10 cellular contexts compared by ENCODE assay signal in genomic region chr20:24470031-24470781, GRCh38. TPM values are rescaled to one million over a fixed set of nuclear protein-coding genes. Genes with fewer than 3 reads are reported as not detected.
A peak's percentile ranks its signal among the peaks of the same experiment; 100 is the strongest.
DNase-seq lines count a peak whose midpoint lies in the region; ATAC-seq, FAIRE-seq and TF ChIP-seq lines count a peak whose summit lies in the region.
"Had no signal": no experiment of that assay in that cellular context is flagged by ENCODE, and none has a peak within 500 bp of the region (broad histone marks: within the 10 kb centered on the region; RNA-seq: fewer than 3 reads in every experiment).

No MANE protein-coding gene starts in this region.

- WGBS in heart right ventricle, 2 donors: 1% methylated on average over 43 of the region's 43 CpGs
- no CpG with 5 or more reads among the region's 43 CpGs for WGBS in trophoblast cell (ENCODE audit: extremely low coverage, insufficient coverage, insufficient read length)

- H2BK120ac ChIP-seq in trophoblast cell (ENCODE audit: insufficient read depth, low read length, poor library complexity): no peak overlapping the region

- H3K27ac ChIP-seq in BLaER1 treated with 17β-estradiol and CSF1 and Interleukin-3, amounts not matched to agents 10 nM and 100 nM: no peak overlapping the region
- H3K27ac ChIP-seq in RWPE2 (ENCODE audit: poor library complexity, severe bottlenecking) (no peak overlapping the region), heart right ventricle (peak overlapping the region; percentile 20 to 92 (median 77)), trophoblast cell (ENCODE audit: low read depth, low read length) (no peak overlapping the region)
- H3K27ac ChIP-seq: HL-60 had no signal

- peak overlapping the region; percentile 55 to 75 (median 66) for H3K4me3 ChIP-seq in BLaER1 treated with 17β-estradiol and CSF1 and Interleukin-3, amounts not matched to agents 10 nM and 100 nM
- H3K4me3 ChIP-seq in RWPE2 (ENCODE audit: severe bottlenecking) (no peak overlapping the region), heart right ventricle (peak overlapping the region; percentile 38 to 65 (median 58)), trophoblast cell (ENCODE audit: low read depth, low read length) (peak overlapping the region; percentile 70)

- peak overlapping the region; percentile 24 to 68 (median 55); a peak in 13 of 22 replicates for H3K9ac ChIP-seq in BLaER1 treated with 17β-estradiol and CSF1 and Interleukin-3, amounts not matched to agents 10 nM and 100 nM
- no peak overlapping the region for H3K9ac ChIP-seq in trophoblast cell (ENCODE audit: low read length)

- H3K79me2 ChIP-seq in trophoblast cell (ENCODE audit: control insufficient read depth, insufficient read depth, low read length, poor library complexity): peaks cover 6% of the 10 kb centered on the region

- H4K91ac ChIP-seq in trophoblast cell (ENCODE audit: low read depth, low read length): peak overlapping the region; percentile 56

- no peak overlapping the region for H3K4ac ChIP-seq in trophoblast cell (ENCODE audit: low read depth, low read length)

- H3K23ac ChIP-seq in trophoblast cell (ENCODE audit: low read length): no peak overlapping the region

- peaks cover 0 to 28% (median 19%) of the 10 kb centered on the region in 11 experiments; a peak in 14 of 22 replicates for H4K20me1 ChIP-seq in BLaER1 treated with 17β-estradiol and CSF1 and Interleukin-3, amounts not matched to agents 10 nM and 100 nM

- H3K79me1 ChIP-seq in trophoblast cell (ENCODE audit: low read length): peaks cover 8% of the 10 kb centered on the region

- ATAC-seq in RWPE2 (ENCODE audit: low read depth): peak; percentile 44; the same call in 1 of the 3 replicates
- peak; percentile 4 to 49 (median 15) for ATAC-seq in heart right ventricle
- ATAC-seq in HG02852 (IDR thresholded peaks at IDR 0.05; ENCODE audit: unreplicated experiment): no peak
- no peak for ATAC-seq in left lobe of liver

- intact Hi-C loops in heart right ventricle (cut with DNase I): loop anchor here in 1 of 10 donors (10.0 kb wide), 1 partner anchor 315 kb away; no protein-coding TSS in a partner anchor

- TF ChIP-seq CTCF in RWPE2 (IDR thresholded peaks at IDR 0.05; ENCODE audit: poor library complexity, severe bottlenecking) (no peak), heart right ventricle (IDR thresholded peaks at IDR 0.05) (no peak)

- peaks cover 0 to 5% (median 0%) of the 10 kb centered on the region in 11 experiments; a peak in 2 of 22 replicates for H3K9me3 ChIP-seq in BLaER1 treated with 17β-estradiol and CSF1 and Interleukin-3, amounts not matched to agents 10 nM and 100 nM (replicated peaks in 1 of 11)
- H3K9me3 ChIP-seq in RWPE2 (ENCODE audit: severe bottlenecking) (no peaks in the 10 kb centered on the region), heart right ventricle (no peaks in the 10 kb centered on the region), trophoblast cell (ENCODE audit: insufficient read depth, low read depth, low read length) (no peaks in the 10 kb centered on the region)

- FAIRE-seq in HTR-8/SVneo (lab: Jason Lieb, UNC): no peak

- H2BK12ac ChIP-seq in trophoblast cell (ENCODE audit: low read length): peak overlapping the region; percentile 45

- H3K27me3 ChIP-seq in BLaER1 treated with 17β-estradiol and CSF1 and Interleukin-3, amounts not matched to agents 10 nM and 100 nM: peaks cover 64 to 82% (median 75%) of the 10 kb centered on the region in 11 experiments
- H3K27me3 ChIP-seq in RWPE2 (ENCODE audit: insufficient read depth, poor library complexity, severe bottlenecking) (peaks cover 85% of the 10 kb centered on the region), heart right ventricle (peaks cover 0 to 63% (median 43%) of the 10 kb centered on the region in 7 donors), trophoblast cell (ENCODE audit: insufficient read depth, low read length) (peaks cover 2% of the 10 kb centered on the region)

- H2AFZ ChIP-seq in trophoblast cell (ENCODE audit: insufficient read depth, low read length, poor library complexity): peak overlapping the region; percentile 28

- no peak overlapping the region for H2BK5ac ChIP-seq in trophoblast cell (ENCODE audit: low read depth, low read length, poor library complexity)

- peak overlapping the region; percentile 73 for H3K14ac ChIP-seq in trophoblast cell (ENCODE audit: low read length)

- no peak overlapping the region for H2AK5ac ChIP-seq in trophoblast cell (ENCODE audit: low read length)

- peak overlapping the region; percentile 43 for H4K8ac ChIP-seq in trophoblast cell (ENCODE audit: low read depth, low read length)

- no peaks in the 10 kb centered on the region for H3K36me3 ChIP-seq in BLaER1 treated with 17β-estradiol and CSF1 and Interleukin-3, amounts not matched to agents 10 nM and 100 nM
- H3K36me3 ChIP-seq in RWPE2 (ENCODE audit: low read depth) (no peaks in the 10 kb centered on the region), heart right ventricle (no peaks in the 10 kb centered on the region), trophoblast cell (ENCODE audit: control insufficient read depth in 1 of 2, insufficient read depth in 2 of 2, low read length in 2 of 2) (no peaks in the 10 kb centered on the region)

- H3K4me1 ChIP-seq in BLaER1 treated with 17β-estradiol and CSF1 and Interleukin-3, amounts not matched to agents 10 nM and 100 nM: peaks cover 11 to 21% (median 17%) of the 10 kb centered on the region in 10 experiments
- H3K4me1 ChIP-seq in RWPE2 (ENCODE audit: insufficient read depth, poor library complexity, severe bottlenecking) (no peaks in the 10 kb centered on the region), heart right ventricle (peaks cover 0 to 36% (median 9%) of the 10 kb centered on the region in 9 donors), trophoblast cell (ENCODE audit: control insufficient read depth in 1 of 2, insufficient read depth in 2 of 2, low read length in 2 of 2) (peaks cover 10 to 14% of the 10 kb centered on the region in 2 experiments)

- no peak overlapping the region for H4K12ac ChIP-seq in trophoblast cell (ENCODE audit: low read depth, low read length)

- peak overlapping the region; percentile 89 to 99 (median 95) for H3K4me2 ChIP-seq in BLaER1 treated with 17β-estradiol and CSF1 and Interleukin-3, amounts not matched to agents 10 nM and 100 nM
- peak overlapping the region; percentile 90 for H3K4me2 ChIP-seq in trophoblast cell (ENCODE audit: low read length)

- peak overlapping the region; percentile 39 for H3K18ac ChIP-seq in trophoblast cell (ENCODE audit: low read length)

- DNase-seq in RWPE2 (ENCODE audit: low spot score): no peak
- peak in 1 of 2 donors; percentile 21 for DNase-seq in heart right ventricle
- no peak for DNase-seq in trophoblast cell
- DNase-seq in NK-92 (lab: John Stamatoyannopoulos, UW; ENCODE audit: unreplicated experiment): no peak
- DNase-seq in HTR-8/SVneo (ENCODE audit: insufficient read length, low spot score): no peak
- DNase-seq in left lobe of liver (ENCODE audit: low spot score): no peak

RNA-seq across cellular contexts. Expression of gene SYNDIG1, which starts 0.8 kb away (rescaled TPM):
- 10 to 100 TPM in 9 of 10 donors, 1 to 10 TPM in 1; 8.7 to 34.7 (median 22.6) TPM for total RNA-seq in heart right ventricle
- 10 to 100 TPM in 1 of 2 donors, 1 to 10 TPM in 1; 8.6 to 13.1 TPM for polyA plus RNA-seq in heart right ventricle
- 1.4 and 1.5 TPM in 2 replicates for polyA plus RNA-seq in trophoblast cell (2013)
- total RNA-seq in left lobe of liver: not detected
- total RNA-seq: lung microvascular endothelial cell had no signal

Comparison
In these comparisons a context has a peak if more than half of its experiments do, and no peak if none do; other contexts are left out.
1. H3K27ac ChIP-seq: peak in heart right ventricle (10 of 10); none in BLaER1 treated with 17β-estradiol and CSF1 and Interleukin-3, amounts not matched to agents 10 nM and 100 nM (0 of 11), RWPE2 (single experiment) and trophoblast cell (single experiment).
2. ATAC-seq: peak in RWPE2 (single experiment) and heart right ventricle (8 of 8); none in HG02852 (single experiment) and left lobe of liver (single experiment).